Comparison of ENCODE assay signal across 8 cellular contexts in genomic region chr1:203025721-203026665, GRCh38. TPM values are rescaled to one million over a fixed set of nuclear protein-coding genes. Genes with fewer than 3 reads are reported as not detected.
DNase-seq lines count a peak whose midpoint lies in the region; ATAC-seq, FAIRE-seq and TF ChIP-seq lines count a peak whose summit lies in the region.

PPFIA4 (plus strand) TSS chr1:203026491; CDS start chr1:203039009, 12,518 bp downstream.

- intact Hi-C loops in ascending aorta (cut with DNase I) = loop anchor here (1.0 kb wide), 1 partner anchor 12 kb away; no protein-coding TSS in a partner anchor

- TF ChIP-seq CTCF in GM10266 (IDR thresholded peaks at IDR 0.05; ENCODE audit: control insufficient read depth, insufficient read depth, low read depth, missing control alignments) (no peak), ascending aorta (IDR thresholded peaks at IDR 0.05) (no peak)

- DNase-seq in GM10266 (ENCODE audit: extremely low spot score) (peak; percentile 99), NCI-H1694 (lab: John Stamatoyannopoulos, UW) (peak; percentile 49), T-helper 9 cell (peak; percentile 81), ascending aorta (ENCODE audit: low spot score in 2 of 2) (peak in 1 of 2 donors; percentile 90), hepatic stellate cell (ENCODE audit: low spot score) (peak; percentile 91), urothelium cell line (ENCODE audit: low spot score) (peak; percentile 96)

- H3K36me3 ChIP-seq in ascending aorta = peaks cover 17 to 26% of the 10 kb centered on the region in 2 donors
- H3K36me3 ChIP-seq in rectal smooth muscle tissue (ENCODE audit: control insufficient read depth, insufficient read depth, low read length) = peaks cover 9% of the 10 kb centered on the region

- H3K9me3 ChIP-seq in ascending aorta = no peaks in the 10 kb centered on the region

- no peak for FAIRE-seq in urothelium cell line (lab: Jason Lieb, UNC)

- H3K27ac ChIP-seq in ascending aorta (peak within 1 kb of the TSS; percentile 42 to 66), rectal smooth muscle tissue (ENCODE audit: low read depth, low read length) (peak within 1 kb of the TSS; percentile 63)

- H3K4me3 ChIP-seq in ascending aorta (peak within 1 kb of the TSS; percentile 71 to 76), rectal smooth muscle tissue (ENCODE audit: low read length) (peak within 1 kb of the TSS; percentile 87)

- peak; percentile 86 for ATAC-seq in HG02759 (IDR thresholded peaks at IDR 0.05; ENCODE audit: unreplicated experiment)

- H3K27me3 ChIP-seq in ascending aorta (no peaks in the 10 kb centered on the region), rectal smooth muscle tissue (ENCODE audit: control insufficient read depth, insufficient read depth, low read length) (peaks cover 3% of the 10 kb centered on the region)

- peaks cover 4 to 20% of the 10 kb centered on the region in 2 donors for H3K4me1 ChIP-seq in ascending aorta
- H3K4me1 ChIP-seq in rectal smooth muscle tissue (ENCODE audit: control insufficient read depth, insufficient read depth, low read length) = peaks cover 5% of the 10 kb centered on the region

- peak within 1 kb of the TSS; percentile 27 for H3K9ac ChIP-seq in rectal smooth muscle tissue (ENCODE audit: low read length)

RNA-seq across cellular contexts. Expression of gene PPFIA4, which starts in this region (rescaled TPM):
- 22.2 TPM for total RNA-seq in ascending aorta
